ENCODE assay signal across 8 cellular contexts in the genomic region with DNA sequence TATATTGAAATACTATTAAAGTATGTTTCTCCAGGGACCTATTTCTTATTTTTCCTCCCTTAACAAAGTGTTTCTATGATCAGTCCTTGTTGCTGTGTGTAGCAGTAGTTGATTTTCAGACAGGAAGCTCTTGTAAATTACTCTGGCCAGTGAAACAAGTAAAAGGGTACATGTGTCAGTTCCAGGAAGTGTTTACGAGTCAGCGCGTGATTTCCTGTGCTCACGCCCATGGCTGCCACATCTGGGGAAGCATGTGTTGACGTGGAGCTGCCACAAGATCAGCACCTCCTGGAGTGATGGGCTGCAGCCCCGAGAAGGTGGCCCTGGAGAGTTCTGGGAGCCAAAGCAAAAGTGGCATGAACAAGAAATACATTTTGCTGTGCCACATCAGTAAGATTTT. TPM values are rescaled to one million over a fixed set of nuclear protein-coding genes. Genes with fewer than 3 reads are reported as not detected.
DNase-seq lines count a peak whose midpoint lies in the region; ATAC-seq and TF ChIP-seq lines count a peak whose summit lies in the region.

No MANE protein-coding gene starts in this region.

- TF ChIP-seq CTCF in thoracic aorta (IDR thresholded peaks at IDR 0.05), result no peak

- H3K9me3 Mint-ChIP-seq in activated naive CD8-positive, alpha-beta T cell treated with anti-CD3 and anti-CD28 coated beads for 36 hours, result peaks cover 13% of the 10 kb centered on the region
- peaks cover 0 to 10% (median 4%) of the 10 kb centered on the region in 9 donors for H3K9me3 Mint-ChIP-seq in naive thymus-derived CD8-positive, alpha-beta T cell

- H3K4me3 Mint-ChIP-seq in T-helper 17 cell, result peak overlapping the region; percentile 81
- H3K4me3 Mint-ChIP-seq in activated naive CD8-positive, alpha-beta T cell treated with anti-CD3 and anti-CD28 coated beads for 36 hours, result peak overlapping the region; percentile 68
- H3K4me3 Mint-ChIP-seq in naive thymus-derived CD8-positive, alpha-beta T cell, result peak overlapping the region; percentile 25 to 76 (median 66)

- H3K27me3 Mint-ChIP-seq in T-helper 17 cell, result no peaks in the 10 kb centered on the region
- no peaks in the 10 kb centered on the region for H3K27me3 Mint-ChIP-seq in activated naive CD8-positive, alpha-beta T cell treated with anti-CD3 and anti-CD28 coated beads for 36 hours
- no peaks in the 10 kb centered on the region for H3K27me3 Mint-ChIP-seq in naive thymus-derived CD8-positive, alpha-beta T cell

- peaks cover 4% of the 10 kb centered on the region for H3K36me3 Mint-ChIP-seq in T-helper 17 cell (ENCODE audit: low read depth)
- H3K36me3 Mint-ChIP-seq in activated naive CD8-positive, alpha-beta T cell treated with anti-CD3 and anti-CD28 coated beads for 36 hours, result peaks cover 10% of the 10 kb centered on the region
- peaks cover 0 to 14% (median 10%) of the 10 kb centered on the region in 3 donors for H3K36me3 Mint-ChIP-seq in naive thymus-derived CD8-positive, alpha-beta T cell

- H3K9me3 ChIP-seq in T-helper 17 cell (ENCODE audit: control insufficient read depth, low read length, poor library complexity, severe bottlenecking) (no peaks in the 10 kb centered on the region), thoracic aorta (no peaks in the 10 kb centered on the region)

- ATAC-seq in GM21447 (IDR thresholded peaks at IDR 0.05; ENCODE audit: unreplicated experiment) (peak; percentile 89), T-helper 17 cell (peak; percentile 99), thoracic aorta (ENCODE audit: insufficient number of reproducible peaks, low FRiP score, low read depth) (no peak), HG03196 (IDR thresholded peaks at IDR 0.05; ENCODE audit: unreplicated experiment) (no peak)
- ATAC-seq in naive thymus-derived CD8-positive, alpha-beta T cell, result peak; percentile 98 to 99

- H3K27me3 ChIP-seq in thoracic aorta (replicated peaks; ENCODE audit: insufficient read depth), result no peaks in the 10 kb centered on the region

- peaks cover 15% of the 10 kb centered on the region for H3K4me1 Mint-ChIP-seq in T-helper 17 cell
- peaks cover 28% of the 10 kb centered on the region for H3K4me1 Mint-ChIP-seq in activated naive CD8-positive, alpha-beta T cell treated with anti-CD3 and anti-CD28 coated beads for 36 hours
- H3K4me1 Mint-ChIP-seq in naive thymus-derived CD8-positive, alpha-beta T cell, result peaks cover 21 to 54% (median 38%) of the 10 kb centered on the region in 4 donors

- H3K27ac ChIP-seq in thoracic aorta, result no peak overlapping the region

- POLR2A ChIA-PET in naive thymus-derived CD8-positive, alpha-beta T cell (lab: Charles Lee), result interaction anchor here (0.6 to 3.4 kb wide), 17 partner anchors 8 to 1030 kb away, joined by 3 to 28 read pairs (median 4); a partner anchor contains a TSS

- no peak overlapping the region for H3K4me3 ChIP-seq in thoracic aorta

- H3K27ac Mint-ChIP-seq in T-helper 17 cell, result peak overlapping the region; percentile 95
- peak overlapping the region; percentile 96 for H3K27ac Mint-ChIP-seq in activated naive CD8-positive, alpha-beta T cell treated with anti-CD3 and anti-CD28 coated beads for 36 hours
- peak overlapping the region; percentile 94 to 98 (median 96) for H3K27ac Mint-ChIP-seq in naive thymus-derived CD8-positive, alpha-beta T cell

- DNase-seq in T-helper 17 cell (peak; percentile 17 to 34 (median 31)), thoracic aorta (ENCODE audit: low spot score) (peak; percentile 7), NOMO-1 treated with DMSO at 0.1 percent for 48 hours (lab: John Stamatoyannopoulos, UW; ENCODE audit: unreplicated experiment) (no peak), NCI-H526 (lab: John Stamatoyannopoulos, UW) (no peak)
- DNase-seq in activated naive CD8-positive, alpha-beta T cell treated with anti-CD3 and anti-CD28 coated beads for 36 hours, result peak; percentile 69
- DNase-seq in naive thymus-derived CD8-positive, alpha-beta T cell, result peak; percentile 30 to 90 (median 76)

- H3K36me3 ChIP-seq in thoracic aorta, result no peaks in the 10 kb centered on the region

- H3K4me1 ChIP-seq in thoracic aorta (ENCODE audit: control insufficient read depth in 1 of 2, low read depth in 2 of 2), result no peaks in the 10 kb centered on the region

RNA-seq across cellular contexts. Expression of a gene that starts 38.6 kb away (rescaled TPM):
- total RNA-seq in T-helper 17 cell (not detected), thoracic aorta (not detected)
- total RNA-seq in activated naive CD8-positive, alpha-beta T cell treated with anti-CD3 and anti-CD28 coated beads for 36 hours, result not detected
- total RNA-seq in naive thymus-derived CD8-positive, alpha-beta T cell, result not detected
- polyA plus RNA-seq in naive thymus-derived CD8-positive, alpha-beta T cell, result not detected

Comparison
In these comparisons a context has a peak if more than half of its experiments do, and no peak if none do; other contexts are left out.
1. ATAC-seq: peak in GM21447 (single experiment), T-helper 17 cell (single experiment) and naive thymus-derived CD8-positive, alpha-beta T cell (2 of 2); none in thoracic aorta (single experiment) and HG03196 (single experiment).
2. DNase-seq: peak in T-helper 17 cell (3 of 3), activated naive CD8-positive, alpha-beta T cell treated with anti-CD3 and anti-CD28 coated beads for 36 hours (single experiment), naive thymus-derived CD8-positive, alpha-beta T cell (10 of 10) and thoracic aorta (single experiment); none in NOMO-1 treated with DMSO at 0.1 percent for 48 hours (single experiment) and NCI-H526 (0 of 2).
3. Peak in every context shown above with its lines, with median percentiles within 50 percentile points of each other: H3K27ac Mint-ChIP-seq and H3K4me3 Mint-ChIP-seq.